ENCODE assay signal across 9 cellular contexts in the genomic region with DNA sequence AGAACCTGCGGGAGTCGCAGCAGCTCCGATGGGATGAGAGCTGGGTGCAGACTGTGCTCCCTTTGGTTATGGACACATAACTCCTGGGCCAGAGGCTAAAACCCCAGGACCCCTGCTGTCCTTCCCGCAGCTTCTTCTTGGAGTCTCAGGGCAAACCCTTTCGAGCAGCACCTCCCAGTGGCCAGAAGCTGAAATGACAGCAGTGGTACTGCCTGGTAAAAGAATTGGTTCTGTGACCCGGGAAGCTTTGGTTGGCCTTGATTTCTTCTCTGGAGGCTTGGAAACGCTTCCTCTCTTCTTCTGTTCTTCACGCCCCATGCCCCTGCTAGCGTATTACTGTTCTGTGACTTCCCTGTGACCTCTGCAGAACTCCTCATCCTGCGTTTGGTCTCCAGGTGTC. TPM values are rescaled to one million over a fixed set of nuclear protein-coding genes. Genes with fewer than 3 reads are reported as not detected.
DNase-seq lines count a peak whose midpoint lies in the region; ATAC-seq, FAIRE-seq and TF ChIP-seq lines count a peak whose summit lies in the region.
"Not testable (repeated sequence)": the region's sequence is repeated elsewhere in the genome, so short reads cannot be mapped to it uniquely, and the experiment has no call there.
"Had no signal": no experiment of that assay in that cellular context is flagged by ENCODE, and none has a peak within 500 bp of the region (broad histone marks: within the 10 kb centered on the region; RNA-seq: fewer than 3 reads in every experiment).

No MANE protein-coding gene starts in this region.

- DNase-seq in HEK293T (ENCODE audit: extremely low spot score), result peak; percentile 53
- DNase-seq in NCI-H774 (lab: John Stamatoyannopoulos, UW), result peak; percentile 4
- peak; percentile 40 to 49 for DNase-seq in activated CD4-positive, alpha-beta T cell treated with anti-CD3 and anti-CD28 coated beads for 24 hours (ENCODE audit: low read depth in 2 of 2)
- DNase-seq in astrocyte (ENCODE audit: low read depth); foreskin keratinocyte: not testable (repeated sequence)
- peak; percentile 27 to 72 (median 43) for DNase-seq in naive thymus-derived CD8-positive, alpha-beta T cell
- DNase-seq in stimulated activated CD8-positive, alpha-beta memory T cell treated with anti-CD3 and anti-CD28 coated beads, Interleukin-2, amount 100 ng/mL, for 48 hours (ENCODE audit: low read depth in 2 of 2), result peak; percentile 30 to 44

- not testable (repeated sequence) for H3K4me1 Mint-ChIP-seq in astrocyte (ENCODE audit: low read depth, unreplicated experiment); naive thymus-derived CD8-positive, alpha-beta T cell

- not testable (repeated sequence) for ATAC-seq in foreskin keratinocyte; naive thymus-derived CD8-positive, alpha-beta T cell

- not testable (repeated sequence) for H3K9me3 ChIP-seq in astrocyte (ENCODE audit: insufficient read depth, low read depth, low read length)

- not testable (repeated sequence) for H3K36me3 Mint-ChIP-seq in astrocyte (ENCODE audit: low read depth, unreplicated experiment)
- H3K36me3 Mint-ChIP-seq in naive thymus-derived CD8-positive, alpha-beta T cell, result peaks cover 0 to 62% (median 2%) of the 10 kb centered on the region in 3 donors

- not testable (repeated sequence) for H4K20me1 ChIP-seq in astrocyte (ENCODE audit: insufficient read depth, low read length)

- not testable (repeated sequence) for H3K27ac Mint-ChIP-seq in astrocyte (ENCODE audit: unreplicated experiment)
- H3K27ac Mint-ChIP-seq in naive thymus-derived CD8-positive, alpha-beta T cell, result peak overlapping the region in 3 of 10 donors; percentile 58 to 78 (median 67)

- H2AFZ ChIP-seq in astrocyte (ENCODE audit: low read depth, low read length), result not testable (repeated sequence)

- H3K4me2 ChIP-seq in astrocyte (ENCODE audit: low read length), result not testable (repeated sequence)

- not testable (repeated sequence) for H3K36me3 ChIP-seq in astrocyte (ENCODE audit: insufficient read depth, low read length)

- TF ChIP-seq CTCF in C4-2B (conservative IDR thresholded peaks at IDR 0.05) (peak; percentile 78), astrocyte (IDR thresholded peaks at IDR 0.05; ENCODE audit: insufficient read depth, low read depth, low read length) (peak; percentile 45), foreskin keratinocyte (conservative IDR thresholded peaks at IDR 0.05) (peak; percentile 68)

- FAIRE-seq in astrocyte (lab: Jason Lieb, UNC), result not testable (repeated sequence)

- POLR2A ChIA-PET in HEK293T (lab: Yijun Ruan, JAX), result interaction anchor here (1.0 kb wide), 1 partner anchor 13 kb away, joined by 3 read pairs; no protein-coding TSS in a partner anchor
- POLR2A ChIA-PET in naive thymus-derived CD8-positive, alpha-beta T cell (lab: Charles Lee), result interaction anchor here (1.7 kb wide), 1 partner anchor 50 kb away, joined by 6 read pairs; a partner anchor contains a TSS

- not testable (repeated sequence) for H3K4me3 ChIP-seq in astrocyte (ENCODE audit: insufficient read depth, low read depth, low read length)

- H3K4me3 Mint-ChIP-seq in astrocyte (ENCODE audit: unreplicated experiment); naive thymus-derived CD8-positive, alpha-beta T cell: not testable (repeated sequence)

- not testable (repeated sequence) for H3K27ac ChIP-seq in C4-2B; astrocyte (ENCODE audit: low read depth, low read length); foreskin keratinocyte

- not testable (repeated sequence) for H3K27me3 ChIP-seq in astrocyte (ENCODE audit: insufficient read depth, low read length); foreskin keratinocyte

- not testable (repeated sequence) for H3K79me2 ChIP-seq in astrocyte (ENCODE audit: insufficient read depth, low read length)

- CTCF ChIA-PET in HEK293T (lab: Yijun Ruan, JAX), result interaction anchor here (0.7 to 1.1 kb wide), 2 partner anchors 14 to 29 kb away, joined by 3 to 5 read pairs; no protein-coding TSS in a partner anchor

- H3K27me3 Mint-ChIP-seq in astrocyte (ENCODE audit: low read depth, unreplicated experiment); naive thymus-derived CD8-positive, alpha-beta T cell: not testable (repeated sequence)

- not testable (repeated sequence) for H3K9ac ChIP-seq in astrocyte (ENCODE audit: low read length)

- not testable (repeated sequence) for H3K4me1 ChIP-seq in astrocyte (ENCODE audit: insufficient read depth, low read length); foreskin keratinocyte

- H3K9me3 Mint-ChIP-seq in astrocyte (ENCODE audit: unreplicated experiment); naive thymus-derived CD8-positive, alpha-beta T cell: not testable (repeated sequence)

RNA-seq across cellular contexts. Expression of a gene that starts 12.8 kb away (rescaled TPM):
- total RNA-seq in astrocyte, result 7.3 and 9.2 TPM in 2 replicates
- 17.9 and 19.1 TPM in 2 replicates for total RNA-seq in foreskin keratinocyte
- polyA plus RNA-seq in foreskin keratinocyte, result 21.5 and 24.2 TPM in 2 replicates
- 10 to 100 TPM; 11.5 to 11.8 TPM for total RNA-seq in naive thymus-derived CD8-positive, alpha-beta T cell
- polyA plus RNA-seq in naive thymus-derived CD8-positive, alpha-beta T cell, result 10 to 100 TPM; 11.6 to 20.3 (median 12.6) TPM

RNA-seq across cellular contexts. Expression of a gene that starts 13.2 kb away (rescaled TPM):
- total RNA-seq in astrocyte (23.1 and 23.2 TPM in 2 replicates), foreskin keratinocyte (23.4 and 24.0 TPM in 2 replicates)
- 24.1 and 25.2 TPM in 2 replicates for polyA plus RNA-seq in foreskin keratinocyte
- 10 to 100 TPM; 22.8 to 27.6 TPM for total RNA-seq in naive thymus-derived CD8-positive, alpha-beta T cell
- 10 to 100 TPM; 23.3 to 25.1 (median 24.3) TPM for polyA plus RNA-seq in naive thymus-derived CD8-positive, alpha-beta T cell

RNA-seq across cellular contexts. Expression of a gene that starts 19.0 kb away (rescaled TPM):
- not detected in 2 replicates for total RNA-seq in astrocyte
- total RNA-seq in foreskin keratinocyte, result not detected in 2 replicates
- not detected in 2 replicates for polyA plus RNA-seq in foreskin keratinocyte
- total RNA-seq in naive thymus-derived CD8-positive, alpha-beta T cell, result not detected
- not detected for polyA plus RNA-seq in naive thymus-derived CD8-positive, alpha-beta T cell
- total RNA-seq: pulmonary artery endothelial cell had no signal

RNA-seq across cellular contexts. Expression of a gene that starts 51.1 kb away (rescaled TPM):
- 16.1 and 17.4 TPM in 2 replicates for total RNA-seq in astrocyte
- 11.0 and 12.3 TPM in 2 replicates for total RNA-seq in foreskin keratinocyte
- 10.9 and 11.0 TPM in 2 replicates for polyA plus RNA-seq in foreskin keratinocyte
- total RNA-seq in naive thymus-derived CD8-positive, alpha-beta T cell, result 10 to 100 TPM; 36.7 to 39.0 TPM
- polyA plus RNA-seq in naive thymus-derived CD8-positive, alpha-beta T cell, result 10 to 100 TPM; 24.8 to 34.1 (median 32.6) TPM
